In genomic region chr5:17054911-17055310, GRCh38 we compare ENCODE assay signal across 19 cellular contexts.
DNase-seq lines count a peak whose midpoint lies in the region; ATAC-seq and TF ChIP-seq lines count a peak whose summit lies in the region.
"Had no signal": no experiment of that assay in that cellular context is flagged by ENCODE, and none has a peak within 500 bp of the region (broad histone marks: within the 10 kb centered on the region; RNA-seq: fewer than 3 reads in every experiment).

No MANE protein-coding gene starts in this region.

- H3K27ac Mint-ChIP-seq in GM23338 = no peak overlapping the region
- no peak overlapping the region for H3K27ac Mint-ChIP-seq in CD8-positive, alpha-beta memory T cell
- H3K27ac Mint-ChIP-seq: CD14-positive monocyte; CD4-positive, alpha-beta memory T cell; HFFc6 had no signal

- CTCF ChIA-PET in CD8-positive, alpha-beta memory T cell (lab: Charles Lee) = no interaction called here

- no peaks in the 10 kb centered on the region for H3K36me3 ChIP-seq in GM23338 (ENCODE audit: insufficient read depth)
- H3K36me3 ChIP-seq in CD8-positive, alpha-beta memory T cell (ENCODE audit: insufficient read depth, low read length) = no peaks in the 10 kb centered on the region
- H3K36me3 ChIP-seq: BLaER1 had no signal

- H3K4me2 ChIP-seq in GM23338 = no peak overlapping the region
- H3K4me2 ChIP-seq: BLaER1, KMS-11 had no signal

- no peak overlapping the region for H3K4me3 Mint-ChIP-seq in GM23338
- no peak overlapping the region for H3K4me3 Mint-ChIP-seq in CD8-positive, alpha-beta memory T cell
- H3K4me3 Mint-ChIP-seq: CD4-positive, alpha-beta memory T cell; HFFc6 had no signal

- no peaks in the 10 kb centered on the region for H3K4me1 ChIP-seq in GM23338 (ENCODE audit: insufficient read depth)
- no peaks in the 10 kb centered on the region for H3K4me1 ChIP-seq in CD8-positive, alpha-beta memory T cell (ENCODE audit: insufficient read depth, low read length)
- H3K4me1 ChIP-seq: BLaER1 had no signal

- H3K27me3 Mint-ChIP-seq in GM23338 (ENCODE audit: insufficient read depth, low read depth, poor library complexity) = peaks cover 9% of the 10 kb centered on the region
- peaks cover 0 to 2% of the 10 kb centered on the region in 2 donors for H3K27me3 Mint-ChIP-seq in CD8-positive, alpha-beta memory T cell

- no peaks in the 10 kb centered on the region for H3K79me2 ChIP-seq in GM23338 (replicated peaks; ENCODE audit: insufficient read depth)

- H3K36me3 Mint-ChIP-seq in GM23338 (ENCODE audit: low read depth) = no peaks in the 10 kb centered on the region
- no peaks in the 10 kb centered on the region for H3K36me3 Mint-ChIP-seq in CD8-positive, alpha-beta memory T cell
- H3K36me3 Mint-ChIP-seq: CD14-positive monocyte; CD4-positive, alpha-beta memory T cell had no signal

- H3K27ac ChIP-seq in GM23338 (ENCODE audit: low read depth) = no peak overlapping the region
- H3K27ac ChIP-seq in CD8-positive, alpha-beta memory T cell (ENCODE audit: low read depth, low read length) = no peak overlapping the region
- H3K27ac ChIP-seq: BLaER1, GM23248, KMS-11 had no signal

- H3K4me3 ChIP-seq in GM23338 = no peak overlapping the region
- H3K4me3 ChIP-seq in CD8-positive, alpha-beta memory T cell (ENCODE audit: low read length) = no peak overlapping the region
- H3K4me3 ChIP-seq: BLaER1, GM23248 had no signal

- H3K27me3 ChIP-seq in GM23338 (ENCODE audit: insufficient read depth) = no peaks in the 10 kb centered on the region
- no peaks in the 10 kb centered on the region for H3K27me3 ChIP-seq in CD8-positive, alpha-beta memory T cell (ENCODE audit: insufficient read depth, low read length, poor library complexity, severe bottlenecking)
- H3K27me3 ChIP-seq: BLaER1 had no signal

- no peaks in the 10 kb centered on the region for H3K9me3 ChIP-seq in CD8-positive, alpha-beta memory T cell (ENCODE audit: low read length)
- H3K9me3 ChIP-seq: BLaER1 had no signal

- POLR2A ChIA-PET in CD8-positive, alpha-beta memory T cell (lab: Charles Lee) = no interaction called here

- ATAC-seq in GM23338 = no peak
- ATAC-seq in GM21529 (IDR thresholded peaks at IDR 0.05; ENCODE audit: unreplicated experiment) = no peak
- ATAC-seq: HCT116, HepG2 had no signal

- H3K9me2 ChIP-seq in GM23338 (ENCODE audit: insufficient read depth) = no peaks in the 10 kb centered on the region

- H2AFZ ChIP-seq in GM23338 = 0 out of 2 replicates have a peak overlapping the region, but pooled peaks have one; percentile 30
- H2AFZ ChIP-seq: GM23248 had no signal

- H3K4me1 Mint-ChIP-seq in GM23338 = peaks cover 13% of the 10 kb centered on the region; the same call in 2 of the 3 replicates
- H3K4me1 Mint-ChIP-seq in CD8-positive, alpha-beta memory T cell = no peaks in the 10 kb centered on the region
- H3K4me1 Mint-ChIP-seq: CD14-positive monocyte; CD4-positive, alpha-beta memory T cell had no signal

- DNase-seq in GM23338 (ENCODE audit: low spot score) (no peak), amniotic epithelial cell (ENCODE audit: low read depth) (peak; percentile 8), left kidney (ENCODE audit: low read depth, low spot score) (peak; percentile 69), HUDEP-2 (lab: John Stamatoyannopoulos, UW; ENCODE audit: unreplicated experiment in 76 of 76) (no peak)
- no peak for DNase-seq in activated CD4-positive, CD25-positive, alpha-beta regulatory T cell treated with anti-CD3 and anti-CD28 coated beads, Interleukin-2, amount 50 U/mL, for 72 hours
- no peak for DNase-seq in CD8-positive, alpha-beta memory T cell
- DNase-seq: 8988T; CD4-positive, alpha-beta memory T cell; DMS79; GDM1; GM23248; H7; HFFc6 had no signal

- no peaks in the 10 kb centered on the region; the same call in 2 of the 3 replicates for H3K9me3 Mint-ChIP-seq in GM23338
- peaks cover 0 to 5% (median 3%) of the 10 kb centered on the region in 5 donors for H3K9me3 Mint-ChIP-seq in CD8-positive, alpha-beta memory T cell
- H3K9me3 Mint-ChIP-seq: HFFc6 had no signal

- H4K20me1 ChIP-seq in GM23338 (replicated peaks; ENCODE audit: insufficient read depth) = no peaks in the 10 kb centered on the region
- H4K20me1 ChIP-seq: BLaER1 had no signal

- TF ChIP-seq CTCF in GM23338 (conservative IDR thresholded peaks at IDR 0.05; ENCODE audit: low read depth in 2 of 2) = no peak

- H3F3A ChIP-seq in GM23338 (replicated peaks; ENCODE audit: low read depth) = no peaks in the 10 kb centered on the region

TF ChIP-seq in GM23338, 12 proteins besides CTCF, POLR2A, EP300 and RAD21 (continues in another document):
- TF ChIP-seq POLR2AphosphoS5 (IDR thresholded peaks at IDR 0.05; ENCODE audit: low read depth) (no peak), CREB1 (CRISPR knock-in tag; IDR thresholded peaks at IDR 0.05; ENCODE audit: low read depth) (no peak), ZNF462 (CRISPR knock-in tag; IDR thresholded peaks at IDR 0.05) (no peak), EZH2 (IDR thresholded peaks at IDR 0.05; ENCODE audit: low read depth, unreplicated experiment) (no peak)

Comparison
In these comparisons a context has a peak if more than half of its experiments do, and no peak if none do; other contexts are left out.
1. DNase-seq: peak in amniotic epithelial cell (single experiment) and left kidney (single experiment); none in GM23338 (single experiment), HUDEP-2 (0 of 76), activated CD4-positive, CD25-positive, alpha-beta regulatory T cell treated with anti-CD3 and anti-CD28 coated beads, Interleukin-2, amount 50 U/mL, for 72 hours (single experiment) and CD8-positive, alpha-beta memory T cell (0 of 5).